1 cellular context compared by ENCODE assay signal in the genomic region with DNA sequence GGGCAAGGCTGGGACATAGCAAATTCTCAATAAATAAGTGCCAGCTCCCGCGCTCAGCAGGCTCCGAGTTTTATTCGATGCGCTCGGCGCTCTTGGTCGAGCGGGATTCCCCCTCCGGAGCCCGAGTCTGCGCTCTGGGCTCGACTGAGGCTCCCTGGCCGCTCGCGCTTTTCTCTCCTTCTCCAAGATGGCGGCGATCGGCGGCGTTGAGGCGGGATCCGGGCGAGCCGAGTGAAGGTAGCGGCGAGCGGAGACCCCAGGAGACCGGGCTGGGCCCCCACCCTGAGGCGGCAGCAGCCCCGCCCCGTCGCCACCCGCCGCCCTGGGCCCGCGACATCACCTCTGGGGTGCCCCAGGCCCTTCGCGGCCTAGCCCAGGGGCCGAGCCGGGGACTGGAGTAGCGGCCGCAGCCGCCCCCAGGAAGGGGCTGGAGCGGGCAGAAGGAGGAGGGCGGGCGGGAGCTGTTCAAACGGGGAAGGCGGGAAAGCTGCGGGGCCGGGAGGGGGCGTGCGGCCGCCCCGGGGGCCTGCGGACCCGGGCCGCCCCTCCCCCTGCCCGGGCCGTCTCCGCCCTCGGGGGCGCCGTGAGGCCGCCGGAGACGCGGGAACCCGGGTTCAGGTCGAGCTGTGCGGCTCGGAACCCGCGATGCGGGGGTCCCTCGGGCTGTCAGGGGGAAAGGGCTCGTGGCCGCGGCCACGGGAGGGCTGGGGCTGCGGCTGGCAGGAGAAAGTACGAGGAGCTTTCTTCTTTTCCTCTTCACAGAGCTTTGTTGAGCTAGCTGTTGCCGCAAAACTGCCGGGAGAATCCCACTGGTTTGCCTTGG.
TF ChIP-seq lines count a peak whose summit lies in the region.

A gene with protein sequence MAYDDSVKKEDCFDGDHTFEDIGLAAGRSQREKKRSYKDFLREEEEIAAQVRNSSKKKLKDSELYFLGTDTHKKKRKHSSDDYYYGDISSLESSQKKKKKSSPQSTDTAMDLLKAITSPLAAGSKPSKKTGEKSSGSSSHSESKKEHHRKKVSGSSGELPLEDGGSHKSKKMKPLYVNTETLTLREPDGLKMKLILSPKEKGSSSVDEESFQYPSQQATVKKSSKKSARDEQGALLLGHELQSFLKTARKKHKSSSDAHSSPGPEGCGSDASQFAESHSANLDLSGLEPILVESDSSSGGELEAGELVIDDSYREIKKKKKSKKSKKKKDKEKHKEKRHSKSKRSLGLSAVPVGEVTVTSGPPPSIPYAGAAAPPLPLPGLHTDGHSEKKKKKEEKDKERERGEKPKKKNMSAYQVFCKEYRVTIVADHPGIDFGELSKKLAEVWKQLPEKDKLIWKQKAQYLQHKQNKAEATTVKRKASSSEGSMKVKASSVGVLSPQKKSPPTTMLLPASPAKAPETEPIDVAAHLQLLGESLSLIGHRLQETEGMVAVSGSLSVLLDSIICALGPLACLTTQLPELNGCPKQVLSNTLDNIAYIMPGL (plus strand): TSS at position 173 of the 823 bp plus-strand sequence. CDS start 4,898 bp downstream, outside the sequence.

TF ChIP-seq in K562, 482 proteins besides CTCF, POLR2A, EP300 and RAD21 (continued from another document and continues in another):
- TF ChIP-seq, protein P1, sequence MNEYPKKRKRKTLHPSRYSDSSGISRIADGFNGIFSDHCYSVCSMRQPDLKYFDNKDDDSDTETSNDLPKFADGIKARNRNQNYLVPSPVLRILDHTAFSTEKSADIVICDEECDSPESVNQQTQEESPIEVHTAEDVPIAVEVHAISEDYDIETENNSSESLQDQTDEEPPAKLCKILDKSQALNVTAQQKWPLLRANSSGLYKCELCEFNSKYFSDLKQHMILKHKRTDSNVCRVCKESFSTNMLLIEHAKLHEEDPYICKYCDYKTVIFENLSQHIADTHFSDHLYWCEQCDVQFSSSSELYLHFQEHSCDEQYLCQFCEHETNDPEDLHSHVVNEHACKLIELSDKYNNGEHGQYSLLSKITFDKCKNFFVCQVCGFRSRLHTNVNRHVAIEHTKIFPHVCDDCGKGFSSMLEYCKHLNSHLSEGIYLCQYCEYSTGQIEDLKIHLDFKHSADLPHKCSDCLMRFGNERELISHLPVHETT (CRISPR knock-in tag; conservative IDR thresholded peaks at IDR 0.05 in 1 of 2, IDR thresholded peaks at IDR 0.05 in 1 of 2), result peak; percentile 85 to 92; a peak in 3 of 4 replicates
- TF ChIP-seq CHD2 (IDR thresholded peaks at IDR 0.05; ENCODE audit: low read depth, low read length), result peak; percentile 45; the same call in 1 of the 2 replicates
- TF ChIP-seq, protein P2, sequence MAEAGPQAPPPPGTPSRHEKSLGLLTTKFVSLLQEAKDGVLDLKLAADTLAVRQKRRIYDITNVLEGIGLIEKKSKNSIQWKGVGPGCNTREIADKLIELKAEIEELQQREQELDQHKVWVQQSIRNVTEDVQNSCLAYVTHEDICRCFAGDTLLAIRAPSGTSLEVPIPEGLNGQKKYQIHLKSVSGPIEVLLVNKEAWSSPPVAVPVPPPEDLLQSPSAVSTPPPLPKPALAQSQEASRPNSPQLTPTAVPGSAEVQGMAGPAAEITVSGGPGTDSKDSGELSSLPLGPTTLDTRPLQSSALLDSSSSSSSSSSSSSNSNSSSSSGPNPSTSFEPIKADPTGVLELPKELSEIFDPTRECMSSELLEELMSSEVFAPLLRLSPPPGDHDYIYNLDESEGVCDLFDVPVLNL (CRISPR knock-in tag; IDR thresholded peaks at IDR 0.05; ENCODE audit: low read depth), result peak; percentile 27; the same call in 1 of the 2 replicates
- TF ChIP-seq ILF3 (IDR thresholded peaks at IDR 0.05; ENCODE audit: borderline replicate concordance), result peak; percentile 91; the same call in 1 of the 2 replicates
- TF ChIP-seq, protein P3, sequence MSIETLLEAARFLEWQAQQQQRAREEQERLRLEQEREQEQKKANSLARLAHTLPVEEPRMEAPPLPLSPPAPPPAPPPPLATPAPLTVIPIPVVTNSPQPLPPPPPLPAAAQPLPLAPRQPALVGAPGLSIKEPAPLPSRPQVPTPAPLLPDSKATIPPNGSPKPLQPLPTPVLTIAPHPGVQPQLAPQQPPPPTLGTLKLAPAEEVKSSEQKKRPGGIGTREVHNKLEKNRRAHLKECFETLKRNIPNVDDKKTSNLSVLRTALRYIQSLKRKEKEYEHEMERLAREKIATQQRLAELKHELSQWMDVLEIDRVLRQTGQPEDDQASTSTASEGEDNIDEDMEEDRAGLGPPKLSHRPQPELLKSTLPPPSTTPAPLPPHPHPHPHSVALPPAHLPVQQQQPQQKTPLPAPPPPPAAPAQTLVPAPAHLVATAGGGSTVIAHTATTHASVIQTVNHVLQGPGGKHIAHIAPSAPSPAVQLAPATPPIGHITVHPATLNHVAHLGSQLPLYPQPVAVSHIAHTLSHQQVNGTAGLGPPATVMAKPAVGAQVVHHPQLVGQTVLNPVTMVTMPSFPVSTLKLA (conservative IDR thresholded peaks at IDR 0.05), result peak in 1 of 2 experiments; percentile 56; a peak in 2 of 4 replicates
- peak; percentile 88 for TF ChIP-seq RBFOX2 (IDR thresholded peaks at IDR 0.05; ENCODE audit: low read depth, low read length)
- peak; percentile 65 for TF ChIP-seq TAF9B (IDR thresholded peaks at IDR 0.05; ENCODE audit: partially characterized antibody)
- no peak for TF ChIP-seq XRCC3 (IDR thresholded peaks at IDR 0.05)
- TF ChIP-seq, protein P4, sequence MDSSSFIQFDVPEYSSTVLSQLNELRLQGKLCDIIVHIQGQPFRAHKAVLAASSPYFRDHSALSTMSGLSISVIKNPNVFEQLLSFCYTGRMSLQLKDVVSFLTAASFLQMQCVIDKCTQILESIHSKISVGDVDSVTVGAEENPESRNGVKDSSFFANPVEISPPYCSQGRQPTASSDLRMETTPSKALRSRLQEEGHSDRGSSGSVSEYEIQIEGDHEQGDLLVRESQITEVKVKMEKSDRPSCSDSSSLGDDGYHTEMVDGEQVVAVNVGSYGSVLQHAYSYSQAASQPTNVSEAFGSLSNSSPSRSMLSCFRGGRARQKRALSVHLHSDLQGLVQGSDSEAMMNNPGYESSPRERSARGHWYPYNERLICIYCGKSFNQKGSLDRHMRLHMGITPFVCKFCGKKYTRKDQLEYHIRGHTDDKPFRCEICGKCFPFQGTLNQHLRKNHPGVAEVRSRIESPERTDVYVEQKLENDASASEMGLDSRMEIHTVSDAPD (CRISPR knock-in tag; IDR thresholded peaks at IDR 0.05), result no peak
- no peak for TF ChIP-seq MED1 (CRISPR knock-in tag; IDR thresholded peaks at IDR 0.05; ENCODE audit: borderline replicate concordance)
- no peak for TF ChIP-seq ZNF408 (CRISPR knock-in tag; IDR thresholded peaks at IDR 0.05; ENCODE audit: low read depth)
- TF ChIP-seq POLR2G (IDR thresholded peaks at IDR 0.05; ENCODE audit: low read depth, low read length), result peak; percentile 86
- TF ChIP-seq KAT7 (CRISPR knock-in tag; IDR thresholded peaks at IDR 0.05; ENCODE audit: borderline replicate concordance), result 0 out of 2 replicates have a peak, but pooled peaks have one; percentile 28
- no peak for TF ChIP-seq ZNF174 (CRISPR knock-in tag; IDR thresholded peaks at IDR 0.05)
- no peak for TF ChIP-seq SREBF2 (CRISPR knock-in tag; IDR thresholded peaks at IDR 0.05)
- TF ChIP-seq TCFL5 (CRISPR knock-in tag; conservative IDR thresholded peaks at IDR 0.05), result no peak
- peak; percentile 83 to 98 (median 93) for TF ChIP-seq YY1 (IDR thresholded peaks at IDR 0.05; ENCODE audit: borderline replicate concordance in 1 of 3, control insufficient read depth in 1 of 3, extremely low read depth in 1 of 3, insufficient read depth in 3 of 3, insufficient read length in 1 of 3, insufficient replicate concordance in 2 of 3, low read depth in 1 of 3, low read length in 2 of 3)
- no peak for TF ChIP-seq TFAM (CRISPR knock-in tag; conservative IDR thresholded peaks at IDR 0.05)
- peak; percentile 86 for TF ChIP-seq L3MBTL2 (IDR thresholded peaks at IDR 0.05)
- 0 out of 2 replicates have a peak, but pooled peaks have one; percentile 25 for TF ChIP-seq PRMT5 (CRISPR knock-in tag; IDR thresholded peaks at IDR 0.05)
- TF ChIP-seq, protein P5, sequence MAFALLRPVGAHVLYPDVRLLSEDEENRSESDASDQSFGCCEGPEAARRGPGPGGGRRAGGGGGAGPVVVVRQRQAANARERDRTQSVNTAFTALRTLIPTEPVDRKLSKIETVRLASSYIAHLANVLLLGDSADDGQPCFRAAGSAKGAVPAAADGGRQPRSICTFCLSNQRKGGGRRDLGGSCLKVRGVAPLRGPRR (CRISPR knock-in tag; IDR thresholded peaks at IDR 0.05), result no peak
- TF ChIP-seq ERF (CRISPR knock-in tag; IDR thresholded peaks at IDR 0.05), result no peak
- TF ChIP-seq, protein P6, sequence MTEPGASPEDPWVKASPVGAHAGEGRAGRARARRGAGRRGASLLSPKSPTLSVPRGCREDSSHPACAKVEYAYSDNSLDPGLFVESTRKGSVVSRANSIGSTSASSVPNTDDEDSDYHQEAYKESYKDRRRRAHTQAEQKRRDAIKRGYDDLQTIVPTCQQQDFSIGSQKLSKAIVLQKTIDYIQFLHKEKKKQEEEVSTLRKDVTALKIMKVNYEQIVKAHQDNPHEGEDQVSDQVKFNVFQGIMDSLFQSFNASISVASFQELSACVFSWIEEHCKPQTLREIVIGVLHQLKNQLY (CRISPR knock-in tag; conservative IDR thresholded peaks at IDR 0.05), result no peak
- 0 out of 2 replicates have a peak, but pooled peaks have one; percentile 12 for TF ChIP-seq MAFK (IDR thresholded peaks at IDR 0.05; ENCODE audit: low read length)
- TF ChIP-seq, protein P7, sequence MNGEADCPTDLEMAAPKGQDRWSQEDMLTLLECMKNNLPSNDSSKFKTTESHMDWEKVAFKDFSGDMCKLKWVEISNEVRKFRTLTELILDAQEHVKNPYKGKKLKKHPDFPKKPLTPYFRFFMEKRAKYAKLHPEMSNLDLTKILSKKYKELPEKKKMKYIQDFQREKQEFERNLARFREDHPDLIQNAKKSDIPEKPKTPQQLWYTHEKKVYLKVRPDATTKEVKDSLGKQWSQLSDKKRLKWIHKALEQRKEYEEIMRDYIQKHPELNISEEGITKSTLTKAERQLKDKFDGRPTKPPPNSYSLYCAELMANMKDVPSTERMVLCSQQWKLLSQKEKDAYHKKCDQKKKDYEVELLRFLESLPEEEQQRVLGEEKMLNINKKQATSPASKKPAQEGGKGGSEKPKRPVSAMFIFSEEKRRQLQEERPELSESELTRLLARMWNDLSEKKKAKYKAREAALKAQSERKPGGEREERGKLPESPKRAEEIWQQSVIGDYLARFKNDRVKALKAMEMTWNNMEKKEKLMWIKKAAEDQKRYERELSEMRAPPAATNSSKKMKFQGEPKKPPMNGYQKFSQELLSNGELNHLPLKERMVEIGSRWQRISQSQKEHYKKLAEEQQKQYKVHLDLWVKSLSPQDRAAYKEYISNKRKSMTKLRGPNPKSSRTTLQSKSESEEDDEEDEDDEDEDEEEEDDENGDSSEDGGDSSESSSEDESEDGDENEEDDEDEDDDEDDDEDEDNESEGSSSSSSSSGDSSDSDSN (IDR thresholded peaks at IDR 0.05; ENCODE audit: borderline replicate concordance in 1 of 2, low read depth in 2 of 2, low read length in 2 of 2), result peak; percentile 99 to 100
- peak; percentile 64; the same call in 1 of the 2 replicates for TF ChIP-seq GTF2E2 (tag; IDR thresholded peaks at IDR 0.05)
- TF ChIP-seq KAT8 (IDR thresholded peaks at IDR 0.05; ENCODE audit: low read depth), result no peak
- TF ChIP-seq, protein P8, sequence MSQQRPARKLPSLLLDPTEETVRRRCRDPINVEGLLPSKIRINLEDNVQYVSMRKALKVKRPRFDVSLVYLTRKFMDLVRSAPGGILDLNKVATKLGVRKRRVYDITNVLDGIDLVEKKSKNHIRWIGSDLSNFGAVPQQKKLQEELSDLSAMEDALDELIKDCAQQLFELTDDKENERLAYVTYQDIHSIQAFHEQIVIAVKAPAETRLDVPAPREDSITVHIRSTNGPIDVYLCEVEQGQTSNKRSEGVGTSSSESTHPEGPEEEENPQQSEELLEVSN (IDR thresholded peaks at IDR 0.05; ENCODE audit: borderline replicate concordance in 1 of 2, extremely low read depth in 1 of 2, insufficient read depth in 1 of 2, insufficient read length in 1 of 2, low read depth in 1 of 2, low read length in 1 of 2, poor library complexity in 1 of 2, severe bottlenecking in 1 of 2), result peak; percentile 56 to 71
- TF ChIP-seq C11orf30 (IDR thresholded peaks at IDR 0.05; ENCODE audit: low read depth), result peak; percentile 44
- no peak for TF ChIP-seq POLR2H (tag; IDR thresholded peaks at IDR 0.05; ENCODE audit: low read depth)
- TF ChIP-seq FOSL1 (tag; conservative IDR thresholded peaks at IDR 0.05), result 0 out of 2 replicates have a peak, but pooled peaks have one; percentile 31
- 0 out of 2 replicates have a peak, but pooled peaks have one; percentile 46 for TF ChIP-seq GATAD2B (IDR thresholded peaks at IDR 0.05; ENCODE audit: borderline replicate concordance)
- TF ChIP-seq, protein P9, sequence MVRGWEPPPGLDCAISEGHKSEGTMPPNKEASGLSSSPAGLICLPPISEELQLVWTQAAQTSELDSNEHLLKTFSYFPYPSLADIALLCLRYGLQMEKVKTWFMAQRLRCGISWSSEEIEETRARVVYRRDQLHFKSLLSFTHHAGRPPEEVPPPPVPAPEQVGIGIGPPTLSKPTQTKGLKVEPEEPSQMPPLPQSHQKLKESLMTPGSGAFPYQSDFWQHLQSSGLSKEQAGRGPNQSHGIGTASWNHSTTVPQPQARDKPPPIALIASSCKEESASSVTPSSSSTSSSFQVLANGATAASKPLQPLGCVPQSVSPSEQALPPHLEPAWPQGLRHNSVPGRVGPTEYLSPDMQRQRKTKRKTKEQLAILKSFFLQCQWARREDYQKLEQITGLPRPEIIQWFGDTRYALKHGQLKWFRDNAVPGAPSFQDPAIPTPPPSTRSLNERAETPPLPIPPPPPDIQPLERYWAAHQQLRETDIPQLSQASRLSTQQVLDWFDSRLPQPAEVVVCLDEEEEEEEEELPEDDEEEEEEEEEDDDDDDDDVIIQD (CRISPR knock-in tag; IDR thresholded peaks at IDR 0.05), result no peak
- no peak for TF ChIP-seq ZNF717 (CRISPR knock-in tag; IDR thresholded peaks at IDR 0.05)
- peak; percentile 31 for TF ChIP-seq KDM5B (IDR thresholded peaks at IDR 0.05; ENCODE audit: insufficient replicate concordance, low read depth, low read length)
- no peak for TF ChIP-seq KDM1A (IDR thresholded peaks at IDR 0.05)
- TF ChIP-seq GTF2A2 (tag; IDR thresholded peaks at IDR 0.05), result peak; percentile 74; the same call in 1 of the 2 replicates
- TF ChIP-seq HIVEP1 (CRISPR knock-in tag; IDR thresholded peaks at IDR 0.05), result 0 out of 2 replicates have a peak, but pooled peaks have one; percentile 70
- TF ChIP-seq JUN (IDR thresholded peaks at IDR 0.05; ENCODE audit: borderline replicate concordance, low read depth, low read length), result peak; percentile 23; the same call in 1 of the 2 replicates
- no peak for TF ChIP-seq JUN (CRISPR knock-in tag; IDR thresholded peaks at IDR 0.05; ENCODE audit: borderline replicate concordance)
- no peak for TF ChIP-seq XRCC4 (IDR thresholded peaks at IDR 0.05; ENCODE audit: extremely low read depth, insufficient read depth, insufficient read length)
- TF ChIP-seq, protein P10, sequence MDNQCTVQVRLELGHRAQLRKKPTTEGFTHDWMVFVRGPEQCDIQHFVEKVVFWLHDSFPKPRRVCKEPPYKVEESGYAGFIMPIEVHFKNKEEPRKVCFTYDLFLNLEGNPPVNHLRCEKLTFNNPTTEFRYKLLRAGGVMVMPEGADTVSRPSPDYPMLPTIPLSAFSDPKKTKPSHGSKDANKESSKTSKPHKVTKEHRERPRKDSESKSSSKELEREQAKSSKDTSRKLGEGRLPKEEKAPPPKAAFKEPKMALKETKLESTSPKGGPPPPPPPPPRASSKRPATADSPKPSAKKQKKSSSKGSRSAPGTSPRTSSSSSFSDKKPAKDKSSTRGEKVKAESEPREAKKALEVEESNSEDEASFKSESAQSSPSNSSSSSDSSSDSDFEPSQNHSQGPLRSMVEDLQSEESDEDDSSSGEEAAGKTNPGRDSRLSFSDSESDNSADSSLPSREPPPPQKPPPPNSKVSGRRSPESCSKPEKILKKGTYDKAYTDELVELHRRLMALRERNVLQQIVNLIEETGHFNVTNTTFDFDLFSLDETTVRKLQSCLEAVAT (IDR thresholded peaks at IDR 0.05), result peak in 1 of 2 experiments; percentile 100; a peak in 2 of 4 replicates
